In genomic region chr9:81211741-81212140, GRCh38 we compare ENCODE assay signal across 31 cellular contexts.
"Had no signal": no experiment of that assay in that cellular context is flagged by ENCODE, and none has a peak within 500 bp of the region (broad histone marks: within the 10 kb centered on the region; RNA-seq: fewer than 3 reads in every experiment).

No MANE protein-coding gene starts in this region.

- FAIRE-seq: bronchial epithelial cell, TTC549 had no signal

- H3K4me1 ChIP-seq: ascending aorta had no signal

- ATAC-seq: activated CD4-positive, alpha-beta T cell treated with anti-CD3 and anti-CD28 coated beads for 36 hours; activated CD4-positive, CD25-positive, alpha-beta regulatory T cell treated with anti-CD3 and anti-CD28 coated beads, Interleukin-2, amount 50 U/mL, for 24 hours; activated CD8-positive, alpha-beta memory T cell treated with anti-CD3 and anti-CD28 coated beads, Interleukin-2, amount 10 ng/mL, durations not matched to agents 7 days and 5 days; activated CD8-positive, alpha-beta T cell treated with anti-CD3 and anti-CD28 coated beads, Interleukin-2, amount 10 ng/mL, durations not matched to agents 7 days and 5 days; activated naive CD8-positive, alpha-beta T cell treated with anti-CD3 and anti-CD28 coated beads, Interleukin-2, amount 50 U/mL, for 24 hours had no signal

- H3K27ac ChIP-seq: ascending aorta, cardiac muscle cell, VCaP had no signal

- H3K36me3 ChIP-seq: ascending aorta, cardiac muscle cell had no signal

- H3K4me3 ChIP-seq: ascending aorta, cardiac muscle cell had no signal

- H3K9me3 ChIP-seq: ascending aorta had no signal

- DNase-seq: activated CD4-positive, alpha-beta memory T cell treated with anti-CD3 and anti-CD28 coated beads, Interleukin-2, amount 10 ng/mL, durations not matched to agents 7 days and 5 days; activated CD4-positive, alpha-beta T cell treated with anti-CD3 and anti-CD28 coated beads for 1 hour; activated CD4-positive, alpha-beta T cell treated with anti-CD3 and anti-CD28 coated beads for 36 hours; activated CD4-positive, alpha-beta T cell treated with anti-CD3 and anti-CD28 coated beads for 48 hours; activated CD4-positive, alpha-beta T cell treated with anti-CD3 and anti-CD28 coated beads, Interleukin-2, amount 10 ng/mL, durations not matched to agents 7 days and 5 days; activated CD4-positive, alpha-beta T cell treated with anti-CD3 and anti-CD28 coated beads, Interleukin-2, amount 50 U/mL, for 48 hours; activated CD4-positive, CD25-positive, alpha-beta regulatory T cell; activated CD8-positive, alpha-beta memory T cell treated with anti-CD3 and anti-CD28 coated beads for 24 hours; activated CD8-positive, alpha-beta memory T cell treated with anti-CD3 and anti-CD28 coated beads, Interleukin-2, amount 10 ng/mL, durations not matched to agents 7 days and 5 days; activated CD8-positive, alpha-beta memory T cell treated with anti-CD3 and anti-CD28 coated beads, Interleukin-2, amount 50 U/mL, for 48 hours; activated CD8-positive, alpha-beta T cell treated with anti-CD3 and anti-CD28 coated beads, Interleukin-2, amount 10 ng/mL, durations not matched to agents 7 days and 5 days; activated effector memory CD4-positive, alpha-beta T cell treated with Interleukin-2 at 50 U/mL for 16 hours; activated gamma-delta T cell; activated naive CD4-positive, alpha-beta T cell treated with anti-CD3 and anti-CD28 coated beads, Interleukin-2, amount 10 ng/mL, durations not matched to agents 7 days and 5 days; activated naive CD4-positive, alpha-beta T cell treated with Interleukin-2 at 50 U/mL for 16 hours; activated naive CD8-positive, alpha-beta T cell treated with anti-CD3 and anti-CD28 coated beads, Interleukin-2, amount 10 ng/mL, durations not matched to agents 7 days and 5 days; activated naive CD8-positive, alpha-beta T cell treated with anti-CD3 and anti-CD28 coated beads, Interleukin-2, amount 50 U/mL, for 24 hours; activated T-cell treated with anti-CD3 and anti-CD28 coated beads, Interleukin-2, amount 50 U/mL, for 24 hours; activated T-cell treated with anti-CD3 and anti-CD28 coated beads, Interleukin-2, amount 50 U/mL, for 48 hours; amygdala; anterior cingulate cortex; caudate nucleus; cerebellar nuclear complex; T-helper 2 cell; T-helper 9 cell had no signal

- H3K27me3 ChIP-seq: ascending aorta, cardiac muscle cell had no signal
